Comparison of ENCODE assay signal across 1 cellular context in genomic region chr3:156010829-156011228, GRCh38.
TF ChIP-seq lines count a peak whose summit lies in the region.

No MANE protein-coding gene starts in this region.

TF ChIP-seq in A549, 52 proteins besides CTCF, POLR2A, EP300 and RAD21 (continued from another document):
- TF ChIP-seq RCOR1 (IDR thresholded peaks at IDR 0.05; ENCODE audit: low read depth, low read length) (no peak), TFCP2L1 (CRISPR knock-in tag; IDR thresholded peaks at IDR 0.05) (no peak), MAFK (IDR thresholded peaks at IDR 0.05; ENCODE audit: partially characterized antibody) (no peak), NPAS2 (CRISPR knock-in tag; IDR thresholded peaks at IDR 0.05; ENCODE audit: borderline replicate concordance) (no peak), PBX3 (IDR thresholded peaks at IDR 0.05) (no peak), JUN (IDR thresholded peaks at IDR 0.05) (no peak)
